Comparison of ENCODE assay signal across 8 cellular contexts in the genomic region with DNA sequence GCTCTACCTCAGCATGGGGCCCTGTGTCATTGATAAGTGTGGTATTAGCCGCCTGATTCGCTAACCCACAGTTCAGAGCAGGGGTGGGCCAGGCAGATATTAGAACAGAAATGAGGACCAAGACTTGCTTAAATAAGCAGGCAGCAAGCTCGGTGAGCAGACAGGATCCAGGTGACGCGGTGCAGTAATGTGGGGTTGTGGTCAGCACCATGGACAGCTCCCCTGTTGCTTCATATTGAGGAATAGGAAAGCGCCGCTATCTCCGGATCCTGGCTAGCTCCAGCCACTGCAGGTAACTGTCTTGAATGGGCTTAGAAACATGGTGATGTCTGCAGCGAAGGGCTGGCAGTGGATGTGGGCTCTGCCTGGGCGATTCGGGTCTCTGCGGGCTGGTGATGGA. TPM values are rescaled to one million over a fixed set of nuclear protein-coding genes. Genes with fewer than 3 reads are reported as not detected.
DNase-seq lines count a peak whose midpoint lies in the region; ATAC-seq and TF ChIP-seq lines count a peak whose summit lies in the region.

No MANE protein-coding gene starts in this region.

- intact Hi-C loops in sigmoid colon (cut with DNase I): no loop called here

- no peak overlapping the region for H3K4me3 Mint-ChIP-seq in CD8-positive, alpha-beta memory T cell

- H3K9ac ChIP-seq in Karpas-422 (ENCODE audit: low read length): no peak overlapping the region

- TF ChIP-seq EP300 in sigmoid colon (IDR thresholded peaks at IDR 0.05): no peak

- no peaks in the 10 kb centered on the region for H3K36me3 ChIP-seq in CD8-positive, alpha-beta memory T cell (ENCODE audit: insufficient read depth, low read length)
- no peaks in the 10 kb centered on the region for H3K36me3 ChIP-seq in Karpas-422 (ENCODE audit: insufficient read depth, low read length)
- no peaks in the 10 kb centered on the region for H3K36me3 ChIP-seq in sigmoid colon

- peaks cover 5 to 9% of the 10 kb centered on the region in 2 donors for H3K27me3 Mint-ChIP-seq in CD8-positive, alpha-beta memory T cell

- H4K20me1 ChIP-seq in Karpas-422 (ENCODE audit: insufficient read depth, low read depth, low read length): no peaks in the 10 kb centered on the region

- no peaks in the 10 kb centered on the region for H3K27me3 ChIP-seq in CD8-positive, alpha-beta memory T cell (ENCODE audit: insufficient read depth, low read length, poor library complexity, severe bottlenecking)
- H3K27me3 ChIP-seq in Karpas-422 (ENCODE audit: low read length) (no peaks in the 10 kb centered on the region), sigmoid colon (no peaks in the 10 kb centered on the region)

- no peaks in the 10 kb centered on the region for H3K9me2 ChIP-seq in Karpas-422 (replicated peaks; ENCODE audit: insufficient read depth, low read length)

- H3K4me1 ChIP-seq in CD8-positive, alpha-beta memory T cell (ENCODE audit: insufficient read depth, low read length): no peaks in the 10 kb centered on the region
- H3K4me1 ChIP-seq in Karpas-422 (ENCODE audit: low read length) (no peaks in the 10 kb centered on the region), sigmoid colon (no peaks in the 10 kb centered on the region)

- TF ChIP-seq POLR2A in sigmoid colon (IDR thresholded peaks at IDR 0.05): no peak

- no peaks in the 10 kb centered on the region for H3K4me1 Mint-ChIP-seq in CD8-positive, alpha-beta memory T cell

- POLR2A ChIA-PET in CD8-positive, alpha-beta memory T cell (lab: Charles Lee): no interaction called here

- H3K4me3 ChIP-seq in CD8-positive, alpha-beta memory T cell (ENCODE audit: low read length): no peak overlapping the region
- no peak overlapping the region for H3K4me3 ChIP-seq in Karpas-422 (ENCODE audit: low read length)
- H3K4me3 ChIP-seq in sigmoid colon: no peak overlapping the region

- no peak overlapping the region for H2AFZ ChIP-seq in Karpas-422 (ENCODE audit: low read length)

- no peak for TF ChIP-seq CTCF in sigmoid colon (IDR thresholded peaks at IDR 0.05)

- no peaks in the 10 kb centered on the region for H3K36me3 Mint-ChIP-seq in CD8-positive, alpha-beta memory T cell

- H3K27ac Mint-ChIP-seq in CD8-positive, alpha-beta memory T cell: no peak overlapping the region

- H3K79me2 ChIP-seq in Karpas-422 (ENCODE audit: low read length): no peaks in the 10 kb centered on the region

- no peaks in the 10 kb centered on the region for H3K9me3 ChIP-seq in CD8-positive, alpha-beta memory T cell (ENCODE audit: low read length)
- H3K9me3 ChIP-seq in Karpas-422 (ENCODE audit: low read length) (no peaks in the 10 kb centered on the region), sigmoid colon (no peaks in the 10 kb centered on the region)

- no peak overlapping the region for H3K27ac ChIP-seq in CD8-positive, alpha-beta memory T cell (ENCODE audit: low read depth, low read length)
- H3K27ac ChIP-seq in Karpas-422 (ENCODE audit: low read length) (no peak overlapping the region), sigmoid colon (no peak overlapping the region)

- H3K4me2 ChIP-seq in Karpas-422 (ENCODE audit: low read depth, low read length, poor library complexity, severe bottlenecking): no peak overlapping the region

- no peak for ATAC-seq in GM21737 (IDR thresholded peaks at IDR 0.05; ENCODE audit: unreplicated experiment)
- ATAC-seq in GM18520 (IDR thresholded peaks at IDR 0.05; ENCODE audit: unreplicated experiment): no peak

- peak in 4 of 5 donors; percentile 7 to 50 (median 28) for DNase-seq in CD8-positive, alpha-beta memory T cell
- DNase-seq in Karpas-422: peak; percentile 61
- peak; percentile 78 for DNase-seq in activated CD8-positive, alpha-beta memory T cell treated with anti-CD3 and anti-CD28 coated beads, Interleukin-2, amount 50 U/mL, for 48 hours
- peak; percentile 11 for DNase-seq in globus pallidus (ENCODE audit: low spot score)
- peak; percentile 68 for DNase-seq in retina
- no peak for DNase-seq in sigmoid colon

- WGBS in sigmoid colon, 2 donors: 14 to 21% methylated on average over 12 of the region's 12 CpGs

- CTCF ChIA-PET in CD8-positive, alpha-beta memory T cell (lab: Charles Lee): no interaction called here

- H3K9me3 Mint-ChIP-seq in CD8-positive, alpha-beta memory T cell: peaks cover 0 to 4% (median 0%) of the 10 kb centered on the region in 5 donors

RNA-seq across cellular contexts. Expression of gene GPR26, which starts 51.3 kb away (rescaled TPM):
- not detected for total RNA-seq in CD8-positive, alpha-beta memory T cell
- not detected for polyA plus RNA-seq in CD8-positive, alpha-beta memory T cell
- not detected in 2 replicates for total RNA-seq in Karpas-422 (2014; rRNA removed; shearing (Covaris generic); ENCODE audit: low replicate concordance)
- not detected for total RNA-seq in sigmoid colon
- polyA plus RNA-seq in sigmoid colon: not detected
